ENCODE assay signal across 19 cellular contexts in the genomic region with DNA sequence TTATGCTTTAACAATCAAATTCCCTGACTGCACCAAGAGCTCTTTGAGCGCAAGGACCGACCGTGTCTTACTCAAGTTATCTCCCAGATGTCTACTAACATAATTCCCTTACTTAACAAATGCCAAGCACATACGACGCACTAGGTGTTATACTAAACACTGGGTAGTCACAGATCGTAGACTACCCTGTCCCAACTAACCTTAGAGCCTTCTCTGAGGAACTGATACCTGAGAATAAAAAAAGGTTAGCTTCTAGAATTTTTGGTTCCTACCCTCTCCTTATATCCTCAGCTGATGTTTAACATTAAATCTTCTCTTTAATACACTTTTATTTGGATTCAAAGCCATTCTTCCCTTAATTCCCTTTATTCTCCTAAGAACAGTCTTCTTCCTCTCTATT. TPM values are rescaled to one million over a fixed set of nuclear protein-coding genes. Genes with fewer than 3 reads are reported as not detected.
DNase-seq lines count a peak whose midpoint lies in the region; ATAC-seq and TF ChIP-seq lines count a peak whose summit lies in the region.
"Had no signal": no experiment of that assay in that cellular context is flagged by ENCODE, and none has a peak within 500 bp of the region (broad histone marks: within the 10 kb centered on the region; RNA-seq: fewer than 3 reads in every experiment).

No MANE protein-coding gene starts in this region.

- no peaks in the 10 kb centered on the region for H3F3A ChIP-seq in PC-3 (ENCODE audit: low read length, unreplicated experiment)

- H3K4me1 ChIP-seq in PC-3 (ENCODE audit: insufficient read depth, low read length) (peaks cover 18% of the 10 kb centered on the region), osteoblast (ENCODE audit: insufficient read depth, low read length) (peaks cover 23% of the 10 kb centered on the region)

- H3K27ac ChIP-seq in PC-3 (ENCODE audit: low read length) (no peak overlapping the region), osteoblast (ENCODE audit: low read depth, low read length) (no peak overlapping the region)
- H3K27ac ChIP-seq: body of pancreas, C4-2B had no signal

- H3K9ac ChIP-seq in PC-3 (ENCODE audit: low read length), result no peak overlapping the region

- ATAC-seq in GM18502 (IDR thresholded peaks at IDR 0.05; ENCODE audit: poor library complexity, unreplicated experiment) (peak; percentile 59), GM21723 (IDR thresholded peaks at IDR 0.05; ENCODE audit: unreplicated experiment) (peak; percentile 58), PC-3 (no peak), HG03108 (IDR thresholded peaks at IDR 0.05; ENCODE audit: unreplicated experiment) (no peak)
- ATAC-seq: activated CD8-positive, alpha-beta T cell treated with anti-CD3 and anti-CD28 coated beads for 36 hours; body of pancreas had no signal

- H4K20me1 ChIP-seq in PC-3 (ENCODE audit: low read length), result no peaks in the 10 kb centered on the region
- peaks cover 5% of the 10 kb centered on the region for H4K20me1 ChIP-seq in osteoblast (ENCODE audit: insufficient read depth, low read length)

- H3K4me2 ChIP-seq in PC-3 (ENCODE audit: low read length) (peak overlapping the region; percentile 77), osteoblast (ENCODE audit: insufficient read depth, low read length) (peak overlapping the region; percentile 66)

- POLR2A ChIA-PET in PC-3 (lab: Charles Lee; ENCODE audit: unreplicated experiment), result no interaction called here

- no peak overlapping the region for H3K4me3 ChIP-seq in PC-3 (ENCODE audit: low read length)
- H3K4me3 ChIP-seq in osteoblast (ENCODE audit: insufficient read depth, low read length), result no peak overlapping the region
- H3K4me3 ChIP-seq: body of pancreas had no signal

- no peaks in the 10 kb centered on the region for H3K27me3 ChIP-seq in PC-3 (ENCODE audit: low read length)
- no peaks in the 10 kb centered on the region for H3K27me3 ChIP-seq in osteoblast (ENCODE audit: insufficient read depth, low read length)
- H3K27me3 ChIP-seq: body of pancreas had no signal

- H3K79me2 ChIP-seq in PC-3 (ENCODE audit: low read length) (peaks cover 66% of the 10 kb centered on the region), osteoblast (ENCODE audit: insufficient read depth, low read length) (peaks cover 57% of the 10 kb centered on the region)

- H3K36me3 ChIP-seq in PC-3 (ENCODE audit: low read depth, low read length) (no peaks in the 10 kb centered on the region), osteoblast (ENCODE audit: insufficient read depth, low read length) (no peaks in the 10 kb centered on the region)

- no TSS peak for BruUV-seq in PC-3 (replicated peaks; lab: Mats Ljungman, UMichigan)

- DNase-seq in PC-3 (no peak), osteoblast (ENCODE audit: insufficient read length, low spot score, missing footprints) (no peak), HuH-7.5 (ENCODE audit: low spot score) (no peak), NCI-H748 (lab: John Stamatoyannopoulos, UW; ENCODE audit: unreplicated experiment) (no peak)
- DNase-seq: activated CD4-positive, alpha-beta T cell treated with anti-CD3 and anti-CD28 coated beads for 1 hour; activated CD8-positive, alpha-beta T cell treated with anti-CD3 and anti-CD28 coated beads for 36 hours; activated effector memory CD4-positive, alpha-beta T cell treated with Interleukin-2 at 50 U/mL for 16 hours; activated naive CD8-positive, alpha-beta T cell treated with anti-CD3 and anti-CD28 coated beads, Interleukin-2, amount 10 ng/mL, durations not matched to agents 7 days and 5 days; activated T-cell treated with anti-CD3 and anti-CD28 coated beads for 4 hours; body of pancreas; KBM-7; NCI-H146; NCI-H510A; small intestine; stimulated activated CD4-positive, alpha-beta T cell treated with anti-CD3 and anti-CD28 coated beads, Interleukin-2, amount 100 ng/mL, for 24 hours had no signal

- H3K9me2 ChIP-seq in PC-3 (replicated peaks; ENCODE audit: low read length), result no peaks in the 10 kb centered on the region

- CTCF ChIA-PET in PC-3 (lab: Charles Lee), result no interaction called here

- H2AFZ ChIP-seq in PC-3 (ENCODE audit: low read length) (no peak overlapping the region), osteoblast (ENCODE audit: low read length) (no peak overlapping the region)

- TF ChIP-seq CTCF in PC-3 (conservative IDR thresholded peaks at IDR 0.05; ENCODE audit: low read depth, low read length) (no peak), osteoblast (IDR thresholded peaks at IDR 0.05; ENCODE audit: extremely low read depth, low read depth, low read length) (no peak)

- H3K9me3 ChIP-seq in PC-3 (ENCODE audit: low read length) (no peaks in the 10 kb centered on the region), osteoblast (ENCODE audit: low read depth, low read length) (no peaks in the 10 kb centered on the region)
- H3K9me3 ChIP-seq: body of pancreas had no signal

- intact Hi-C loops in PC-3 (cut with micrococcal nuclease), result loop anchor here (2.0 kb wide), 1 partner anchor 36 kb away; no protein-coding TSS in a partner anchor

RNA-seq across cellular contexts. Expression of gene EPB41L2, which starts 38.5 kb away (rescaled TPM):
- 26.9 and 39.9 TPM in 2 replicates for total RNA-seq in PC-3 (2014; rRNA removed)
- 46.9 and 47.4 TPM in 2 replicates for total RNA-seq in osteoblast

Comparison
In these comparisons a context has a peak if more than half of its experiments do, and no peak if none do; other contexts are left out.
1. ATAC-seq: peak in GM18502 (single experiment) and GM21723 (single experiment); none in PC-3 (single experiment) and HG03108 (single experiment).